In genomic region chr11:1597981-1598380, GRCh38 we compare ENCODE assay signal across 23 cellular contexts. TPM values are rescaled to one million over a fixed set of nuclear protein-coding genes. Genes with fewer than 3 reads are reported as not detected.
DNase-seq lines count a peak whose midpoint lies in the region; ATAC-seq, FAIRE-seq and TF ChIP-seq lines count a peak whose summit lies in the region.
"Had no signal": no experiment of that assay in that cellular context is flagged by ENCODE, and none has a peak within 500 bp of the region (broad histone marks: within the 10 kb centered on the region; RNA-seq: fewer than 3 reads in every experiment).

Gene KRTAP5-2 (minus strand): TSS chr11:1598294. CDS start chr11:1598250, 44 bp downstream.

- no peak for FAIRE-seq in kidney (lab: Jason Lieb, UNC)
- FAIRE-seq: A204.1, G401.6, GM12878 had no signal

- H3K9ac ChIP-seq in kidney (ENCODE audit: low read length in 2 of 2) = no peak within 1 kb of the TSS
- H3K9ac ChIP-seq: KMS-11 had no signal

- CTCF ChIA-PET in T-cell (lab: Charles Lee) = no interaction called here
- CTCF ChIA-PET in GM10248 (lab: Yijun Ruan, JAX) = interaction anchor here (0.7 to 4.2 kb wide), 4 partner anchors 19 to 48 kb away, joined by 3 to 27 read pairs (median 10); no protein-coding TSS in a partner anchor

- DNase-seq in COLO668 (lab: John Stamatoyannopoulos, UW; ENCODE audit: unreplicated experiment) (peak; percentile 0), T-cell (no peak), kidney (peak; percentile 45), medulla oblongata (ENCODE audit: extremely low spot score) (no peak), GM10248 (ENCODE audit: extremely low spot score) (no peak)
- no peak for DNase-seq in stimulated activated effector memory CD8-positive, alpha-beta T cell treated with anti-CD3 and anti-CD28 coated beads, Interleukin-12 subunit alpha, Interleukin-12 subunit beta, amount 100 ng/mL, for 72 hours (ENCODE audit: low spot score in 2 of 2)
- DNase-seq: C1 segment of cervical spinal cord; Caco-2; CD4-positive, alpha-beta memory T cell; MM.1S; NCI-H2029; NCI-H446 treated with DMSO at 0.1 percent for 48 hours; NCI-H526; RPMI8226; SHP77 had no signal

- H3K27ac ChIP-seq in kidney (ENCODE audit: low read depth in 2 of 2, low read length in 2 of 2) = no peak within 1 kb of the TSS
- H3K27ac ChIP-seq: KMS-11 had no signal

- H3K9me3 Mint-ChIP-seq in T-cell = no peaks in the 10 kb centered on the region
- no peaks in the 10 kb centered on the region for H3K9me3 Mint-ChIP-seq in stimulated activated effector memory CD8-positive, alpha-beta T cell treated with anti-CD3 and anti-CD28 coated beads, Interleukin-12 subunit alpha, Interleukin-12 subunit beta, amount 100 ng/mL, for 72 hours
- H3K9me3 Mint-ChIP-seq: CD4-positive, alpha-beta memory T cell; IgD-negative memory B cell had no signal

- ATAC-seq in T-cell (replicated peaks in 1 of 4) (no peak), GM19328 (IDR thresholded peaks at IDR 0.05; ENCODE audit: unreplicated experiment) (no peak)
- ATAC-seq in stimulated activated effector memory CD8-positive, alpha-beta T cell treated with anti-CD3 and anti-CD28 coated beads, Interleukin-12 subunit alpha, Interleukin-12 subunit beta, amount 100 ng/mL, for 72 hours = no peak
- ATAC-seq: GM12878 had no signal

- peaks cover 0 to 2% of the 10 kb centered on the region in 2 donors for H3K4me1 ChIP-seq in kidney (ENCODE audit: control insufficient read depth in 1 of 2, insufficient read depth in 1 of 2, low read depth in 1 of 2, low read length in 2 of 2)
- H3K4me1 ChIP-seq: Caco-2, HAP-1 had no signal

- peaks cover 20 to 41% of the 10 kb centered on the region in 2 donors for H3K27me3 Mint-ChIP-seq in T-cell

- intact Hi-C loops in kidney (cut with DNase I) = no loop called here

- POLR2A ChIA-PET in T-cell (lab: Charles Lee) (no interaction called here), GM10248 (lab: Yijun Ruan, JAX) (no interaction called here)

- H3K4me3 ChIP-seq in kidney (ENCODE audit: low read length in 2 of 2) = no peak within 1 kb of the TSS
- H3K4me3 ChIP-seq: GM12878, HAP-1 had no signal

- TF ChIP-seq CTCF in kidney (IDR thresholded peaks at IDR 0.05; ENCODE audit: borderline replicate concordance, extremely low read depth, insufficient read depth) (no peak), GM10248 (IDR thresholded peaks at IDR 0.05; ENCODE audit: control extremely low read depth, extremely low read depth, low read depth, missing control alignments) (no peak)

- H3K4me3 Mint-ChIP-seq in T-cell = no peak within 1 kb of the TSS
- no peak within 1 kb of the TSS for H3K4me3 Mint-ChIP-seq in stimulated activated effector memory CD8-positive, alpha-beta T cell treated with anti-CD3 and anti-CD28 coated beads, Interleukin-12 subunit alpha, Interleukin-12 subunit beta, amount 100 ng/mL, for 72 hours

- H3K27ac Mint-ChIP-seq in T-cell = peak within 1 kb of the TSS; percentile 4 to 51
- H3K27ac Mint-ChIP-seq in stimulated activated effector memory CD8-positive, alpha-beta T cell treated with anti-CD3 and anti-CD28 coated beads, Interleukin-12 subunit alpha, Interleukin-12 subunit beta, amount 100 ng/mL, for 72 hours = peak within 1 kb of the TSS; percentile 40
- H3K27ac Mint-ChIP-seq: IgD-negative memory B cell had no signal

- peaks cover 4% of the 10 kb centered on the region for H3K36me3 Mint-ChIP-seq in T-cell
- H3K36me3 Mint-ChIP-seq in stimulated activated effector memory CD8-positive, alpha-beta T cell treated with anti-CD3 and anti-CD28 coated beads, Interleukin-12 subunit alpha, Interleukin-12 subunit beta, amount 100 ng/mL, for 72 hours = no peaks in the 10 kb centered on the region
- H3K36me3 Mint-ChIP-seq: CD4-positive, alpha-beta memory T cell; IgD-negative memory B cell had no signal

- peaks cover 8 to 22% (median 19%) of the 10 kb centered on the region in 3 donors for H3K4me1 Mint-ChIP-seq in T-cell
- peaks cover 36% of the 10 kb centered on the region for H3K4me1 Mint-ChIP-seq in stimulated activated effector memory CD8-positive, alpha-beta T cell treated with anti-CD3 and anti-CD28 coated beads, Interleukin-12 subunit alpha, Interleukin-12 subunit beta, amount 100 ng/mL, for 72 hours

- no peaks in the 10 kb centered on the region for H3K9me3 ChIP-seq in kidney (ENCODE audit: control insufficient read depth in 1 of 2, low read length in 2 of 2)
- H3K9me3 ChIP-seq: Caco-2, HAP-1 had no signal

- H3K36me3 ChIP-seq in kidney (ENCODE audit: control insufficient read depth in 1 of 2, insufficient read depth in 2 of 2, low read length in 2 of 2) = no peaks in the 10 kb centered on the region
- H3K36me3 ChIP-seq: HAP-1 had no signal

RNA-seq across cellular contexts. Expression of gene KRTAP5-2, which starts in this region (rescaled TPM):
- total RNA-seq in T-cell (not detected), kidney (not detected)
- not detected for polyA plus RNA-seq in kidney (ENCODE audit: insufficient read depth, low read depth, low replicate concordance)
- total RNA-seq: Caco-2; CD4-positive, alpha-beta memory T cell; GM12878 had no signal
- polyA plus RNA-seq: AG04450; CD4-positive, alpha-beta memory T cell; GM12878; IgD-negative memory B cell had no signal

Comparison
In these comparisons a context has a peak if more than half of its experiments do, and no peak if none do; other contexts are left out.
1. Peak in DNase-seq in kidney; RNA of the gene not detected or under 1 TPM.